ENCODE assay signal across 30 cellular contexts in the genomic region with DNA sequence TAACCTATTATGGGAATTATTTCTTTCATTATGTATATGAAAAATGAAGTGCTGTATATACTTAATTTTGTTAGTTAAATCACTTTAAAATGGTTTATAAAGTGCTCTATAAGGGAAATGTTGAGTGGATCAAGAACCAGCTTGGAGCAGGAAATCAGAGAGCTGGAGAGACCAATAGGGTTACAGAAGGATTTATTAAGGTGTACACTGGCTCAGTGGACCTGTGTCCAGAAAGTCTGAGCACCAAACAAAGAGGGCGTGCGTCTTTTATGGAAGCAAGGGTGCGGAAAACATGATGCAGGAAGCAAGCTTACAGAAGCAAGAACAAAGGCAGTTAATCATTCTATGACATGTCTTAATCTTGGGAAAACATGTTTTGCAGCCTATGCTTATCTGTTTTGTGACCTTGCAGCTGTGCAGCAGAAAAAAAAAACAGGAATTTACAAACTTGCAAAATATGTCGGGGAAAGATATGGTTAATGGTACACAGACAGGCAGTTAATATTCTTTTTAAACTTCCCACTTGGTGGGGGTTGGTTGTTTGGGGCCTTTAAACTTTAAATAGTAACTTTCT.
"Had no signal": no experiment of that assay in that cellular context is flagged by ENCODE, and none has a peak within 500 bp of the region (broad histone marks: within the 10 kb centered on the region; RNA-seq: fewer than 3 reads in every experiment).

No MANE protein-coding gene starts in this region.

- H3K27ac ChIP-seq: adrenal gland, ascending aorta, breast epithelium, cardiac muscle cell, colonic mucosa, epithelial cell of prostate, foreskin keratinocyte, gastrocnemius medialis, heart right ventricle, hepatocyte had no signal

- H3K4me1 ChIP-seq: adrenal gland, ascending aorta, breast epithelium, colonic mucosa, foreskin keratinocyte, gastrocnemius medialis, heart right ventricle had no signal

- DNase-seq: activated CD4-positive, alpha-beta memory T cell treated with anti-CD3 and anti-CD28 coated beads for 36 hours; activated CD4-positive, alpha-beta T cell treated with anti-CD3 and anti-CD28 coated beads for 36 hours; activated CD4-positive, alpha-beta T cell treated with anti-CD3 and anti-CD28 coated beads, Interleukin-2, amount 10 ng/mL, durations not matched to agents 24 days and 14 days; activated CD4-positive, CD25-positive, alpha-beta regulatory T cell; activated CD4-positive, CD25-positive, alpha-beta regulatory T cell treated with anti-CD3 and anti-CD28 coated beads, Interleukin-2, amount 50 U/mL, for 72 hours; activated CD8-positive, alpha-beta memory T cell treated with anti-CD3 and anti-CD28 coated beads, Interleukin-2, amount 10 ng/mL, durations not matched to agents 7 days and 5 days; activated CD8-positive, alpha-beta memory T cell treated with anti-CD3 and anti-CD28 coated beads, Interleukin-2, amount 50 U/mL, for 4 hours; activated CD8-positive, alpha-beta T cell treated with anti-CD3 and anti-CD28 coated beads, Interleukin-2, amount 10 ng/mL, durations not matched to agents 7 days and 5 days; activated effector memory CD4-positive, alpha-beta T cell treated with anti-CD3 and anti-CD28 coated beads, Interleukin-2, amount 50 U/mL, for 16 hours; activated naive CD4-positive, alpha-beta T cell treated with anti-CD3 and anti-CD28 coated beads for 36 hours; activated naive CD8-positive, alpha-beta T cell treated with anti-CD3 and anti-CD28 coated beads for 36 hours; activated naive CD8-positive, alpha-beta T cell treated with anti-CD3 and anti-CD28 coated beads, Interleukin-2, amount 50 U/mL, for 24 hours; activated T-cell treated with anti-CD3 and anti-CD28 coated beads, Interleukin-2, amount 50 U/mL, for 1 hour; activated T-cell treated with anti-CD3 and anti-CD28 coated beads, Interleukin-2, amount 50 U/mL, for 48 hours; adrenal gland; central memory CD4-positive, alpha-beta T cell; cerebellar nuclear complex; colonic mucosa; effector CD8-positive, alpha-beta T cell; gastrocnemius medialis; glutamatergic neuron; heart right ventricle; T-helper 2 cell had no signal

- H3K36me3 ChIP-seq: adrenal gland, ascending aorta, breast epithelium, cardiac muscle cell, colonic mucosa, gastrocnemius medialis, heart right ventricle had no signal

- H3K27me3 ChIP-seq: adrenal gland, ascending aorta, breast epithelium, cardiac muscle cell, colonic mucosa, foreskin keratinocyte, gastrocnemius medialis, hepatocyte had no signal

- H3K9me3 ChIP-seq: colonic mucosa, gastrocnemius medialis had no signal

- ATAC-seq: activated CD4-positive, alpha-beta T cell treated with anti-CD3 and anti-CD28 coated beads for 36 hours; activated CD8-positive, alpha-beta memory T cell treated with anti-CD3 and anti-CD28 coated beads, Interleukin-2, amount 10 ng/mL, durations not matched to agents 7 days and 5 days; activated CD8-positive, alpha-beta T cell treated with anti-CD3 and anti-CD28 coated beads, Interleukin-2, amount 10 ng/mL, durations not matched to agents 7 days and 5 days; activated naive CD8-positive, alpha-beta T cell treated with anti-CD3 and anti-CD28 coated beads, Interleukin-2, amount 50 U/mL, for 24 hours; esophagus mucosa; foreskin keratinocyte; gastrocnemius medialis; heart right ventricle had no signal

- H3K4me3 ChIP-seq: adrenal gland, ascending aorta, breast epithelium, cardiac muscle cell, colonic mucosa, gastrocnemius medialis, heart right ventricle, hepatocyte had no signal
